23 cellular contexts compared by ENCODE assay signal in the genomic region with DNA sequence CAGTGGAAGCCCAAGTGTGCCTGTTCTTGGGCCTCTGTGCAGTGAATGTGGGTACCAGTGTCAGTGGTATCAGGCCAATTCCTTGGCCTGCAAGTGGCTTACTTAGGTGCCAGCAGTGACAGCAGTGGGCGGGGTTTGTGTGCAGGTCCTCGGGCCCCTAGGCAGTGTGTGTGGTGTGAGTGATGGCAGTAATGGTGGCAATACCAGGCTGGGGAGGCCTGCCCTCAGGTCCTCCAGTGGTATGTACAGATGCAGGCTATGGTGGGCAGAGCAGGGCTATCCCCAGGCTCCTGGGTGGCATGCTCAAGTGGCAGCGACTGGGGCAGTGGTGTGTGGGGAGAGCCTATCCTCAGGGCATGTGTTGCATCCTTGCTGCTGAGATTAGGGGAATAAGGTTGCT.
DNase-seq lines count a peak whose midpoint lies in the region; ATAC-seq, FAIRE-seq and TF ChIP-seq lines count a peak whose summit lies in the region.
"Had no signal": no experiment of that assay in that cellular context is flagged by ENCODE, and none has a peak within 500 bp of the region (broad histone marks: within the 10 kb centered on the region; RNA-seq: fewer than 3 reads in every experiment).

No MANE protein-coding gene starts in this region.

- H3K4me1 ChIP-seq in RWPE2 (ENCODE audit: insufficient read depth, poor library complexity, severe bottlenecking) (peaks cover 2% of the 10 kb centered on the region), kidney (ENCODE audit: control insufficient read depth in 1 of 2, insufficient read depth in 1 of 2, low read depth in 1 of 2, low read length in 2 of 2) (no peaks in the 10 kb centered on the region), upper lobe of right lung (no peaks in the 10 kb centered on the region), suprapubic skin (no peaks in the 10 kb centered on the region)
- H3K4me1 ChIP-seq: A549, BE2C, BLaER1 had no signal

- FAIRE-seq in kidney (lab: Jason Lieb, UNC), result no peak
- FAIRE-seq: A549, GM12878, GM12892, GM18507 had no signal

- DNase-seq in RWPE2 (ENCODE audit: low spot score) (peak; percentile 52), kidney (peak; percentile 38), upper lobe of right lung (no peak), lower leg skin (ENCODE audit: low spot score in 2 of 2) (no peak), suprapubic skin (ENCODE audit: low spot score in 2 of 2) (no peak)
- DNase-seq: BE2C; C1 segment of cervical spinal cord; CD4-positive, CD25-positive, alpha-beta regulatory T cell; CD8-positive, alpha-beta memory T cell; COR-L47; DMS 273 treated with DMSO at 0.1 percent for 48 hours; DMS153; DMS53; DMS79; DND-41; EL; GDM1 had no signal

- no peak for TF ChIP-seq EP300 in suprapubic skin (IDR thresholded peaks at IDR 0.05)

- intact Hi-C loops in kidney (cut with DNase I) (no loop called here), upper lobe of right lung (cut with DNase I) (no loop called here), lower leg skin (cut with DNase I; ENCODE audit: low total_unique reads) (no loop called here)

- WGBS in lower leg skin, 2 donors, result 89 to 96% methylated on average over 3 of the region's 3 CpGs
- WGBS in suprapubic skin, result 93% methylated on average over 3 of the region's 3 CpGs

- ATAC-seq in RWPE2 (ENCODE audit: low read depth), result no peak
- peak; percentile 43 for ATAC-seq in upper lobe of right lung
- ATAC-seq: A549, GM12878 had no signal

- H3K9ac ChIP-seq in kidney (ENCODE audit: low read length in 2 of 2), result no peak overlapping the region
- H3K9ac ChIP-seq: BLaER1 had no signal

- TF ChIP-seq POLR2A in lower leg skin (IDR thresholded peaks at IDR 0.05), result no peak
- no peak for TF ChIP-seq POLR2A in suprapubic skin (IDR thresholded peaks at IDR 0.05)

- H3K27ac ChIP-seq in RWPE2 (ENCODE audit: poor library complexity, severe bottlenecking) (no peak overlapping the region), kidney (ENCODE audit: low read depth in 2 of 2, low read length in 2 of 2) (no peak overlapping the region), upper lobe of right lung (no peak overlapping the region), suprapubic skin (no peak overlapping the region)
- H3K27ac ChIP-seq: 22Rv1, A549, BLaER1 had no signal

- TF ChIP-seq CTCF in RWPE2 (IDR thresholded peaks at IDR 0.05; ENCODE audit: poor library complexity, severe bottlenecking) (no peak), kidney (IDR thresholded peaks at IDR 0.05; ENCODE audit: borderline replicate concordance, extremely low read depth, insufficient read depth) (no peak), upper lobe of right lung (IDR thresholded peaks at IDR 0.05) (no peak), lower leg skin (IDR thresholded peaks at IDR 0.05) (no peak), suprapubic skin (IDR thresholded peaks at IDR 0.05) (no peak)

- H3K9me3 ChIP-seq in RWPE2 (ENCODE audit: severe bottlenecking) (peaks cover 4% of the 10 kb centered on the region), kidney (ENCODE audit: control insufficient read depth in 1 of 2, low read length in 2 of 2) (peaks cover 3 to 16% of the 10 kb centered on the region in 2 donors), upper lobe of right lung (peaks cover 6% of the 10 kb centered on the region), suprapubic skin (peaks cover 7% of the 10 kb centered on the region)
- H3K9me3 ChIP-seq: A549, BE2C had no signal

- H3K36me3 ChIP-seq in RWPE2 (ENCODE audit: low read depth), result no peaks in the 10 kb centered on the region
- no peaks in the 10 kb centered on the region for H3K36me3 ChIP-seq in kidney (ENCODE audit: control insufficient read depth in 1 of 2, insufficient read depth in 2 of 2, low read length in 2 of 2)
- H3K36me3 ChIP-seq in upper lobe of right lung, result no peaks in the 10 kb centered on the region
- H3K36me3 ChIP-seq in suprapubic skin, result no peaks in the 10 kb centered on the region
- H3K36me3 ChIP-seq: BE2C, BLaER1 had no signal

- no peaks in the 10 kb centered on the region for H3K27me3 ChIP-seq in RWPE2 (ENCODE audit: insufficient read depth, poor library complexity, severe bottlenecking)
- no peaks in the 10 kb centered on the region for H3K27me3 ChIP-seq in upper lobe of right lung
- H3K27me3 ChIP-seq in suprapubic skin, result no peaks in the 10 kb centered on the region
- H3K27me3 ChIP-seq: BE2C, BLaER1 had no signal

- H3K4me3 ChIP-seq in RWPE2 (ENCODE audit: severe bottlenecking) (no peak overlapping the region), kidney (ENCODE audit: low read length in 2 of 2) (no peak overlapping the region), upper lobe of right lung (no peak overlapping the region), lower leg skin (ENCODE audit: low read depth, poor library complexity, severe bottlenecking) (no peak overlapping the region), suprapubic skin (no peak overlapping the region)
- H3K4me3 ChIP-seq: A549, BLaER1, GM12878 had no signal

Comparison
In these comparisons a context has a peak if more than half of its experiments do, and no peak if none do; other contexts are left out.
1. DNase-seq: peak in RWPE2 (single experiment) and kidney (single experiment); none in upper lobe of right lung (single experiment), lower leg skin (0 of 2) and suprapubic skin (0 of 2).